ENCODE assay signal across 14 cellular contexts in the genomic region with DNA sequence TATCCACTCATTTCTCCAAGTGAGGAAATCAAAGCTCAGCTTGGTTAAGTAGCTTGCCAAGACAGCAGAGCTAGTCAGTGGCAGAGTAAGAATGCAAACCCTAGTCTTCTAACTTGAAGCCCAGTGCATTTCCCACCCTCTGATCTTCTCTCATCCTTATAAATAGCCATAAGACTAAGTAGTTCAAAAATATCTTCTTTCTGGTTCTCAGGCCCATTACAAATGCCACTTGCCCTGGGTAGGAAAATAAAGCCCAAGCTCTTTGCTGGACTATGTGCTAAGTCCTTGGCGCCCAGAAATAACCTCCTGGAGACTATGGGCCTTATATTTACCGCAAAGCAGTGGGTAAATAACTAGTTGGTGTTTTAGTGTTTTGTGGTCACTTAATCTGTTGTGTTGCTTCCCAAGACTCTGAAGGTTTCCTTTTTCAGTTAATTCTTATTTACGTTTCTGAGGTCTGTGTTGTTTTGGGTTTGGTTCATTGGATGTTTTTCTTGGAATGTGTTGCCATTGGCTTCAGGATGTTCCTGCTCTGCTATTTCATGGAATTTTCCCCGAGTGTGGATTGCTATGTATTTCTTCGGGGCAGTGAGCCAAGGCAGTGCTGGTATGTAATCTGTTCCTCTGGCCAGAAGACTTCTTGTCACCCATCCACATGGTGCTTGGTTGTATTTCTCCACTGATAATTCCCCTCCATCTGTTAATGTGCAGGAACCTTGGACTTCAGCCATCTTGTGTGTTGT.
DNase-seq lines count a peak whose midpoint lies in the region; ATAC-seq and TF ChIP-seq lines count a peak whose summit lies in the region.
"Had no signal": no experiment of that assay in that cellular context is flagged by ENCODE, and none has a peak within 500 bp of the region (broad histone marks: within the 10 kb centered on the region; RNA-seq: fewer than 3 reads in every experiment).

No MANE protein-coding gene starts in this region.

- H3K36me3 Mint-ChIP-seq in endodermal cell (ENCODE audit: low read depth): no peaks in the 10 kb centered on the region

- H3K9me3 ChIP-seq in mucosa of descending colon: no peaks in the 10 kb centered on the region
- H3K9me3 ChIP-seq in tibial artery: no peaks in the 10 kb centered on the region
- H3K9me3 ChIP-seq in endodermal cell (ENCODE audit: control insufficient read depth, low read length): no peaks in the 10 kb centered on the region

- no peaks in the 10 kb centered on the region for H3K4me1 ChIP-seq in mucosa of descending colon (ENCODE audit: low read depth)
- H3K4me1 ChIP-seq in tibial artery: peaks cover 0 to 62% (median 47%) of the 10 kb centered on the region in 4 donors
- no peaks in the 10 kb centered on the region for H3K4me1 ChIP-seq in endodermal cell (ENCODE audit: control insufficient read depth, insufficient read depth, low read length)

- 93 to 94% methylated on average over 2 to 5 of the region's 5 CpGs for WGBS in endodermal cell (ENCODE audit: insufficient coverage in 1 of 2, insufficient read length in 1 of 2), 2 experiments

- DNase-seq in NCI-H446 (lab: John Stamatoyannopoulos, UW) (peak; percentile 79 to 97), epidermal melanocyte (ENCODE audit: insufficient read length, low spot score) (peak; percentile 46), mucosa of descending colon (peak in 1 of 3 donors; percentile 57), tibial artery (peak; percentile 88 to 90), germinal center (ENCODE audit: low spot score) (no peak), endodermal cell (no peak), putamen (ENCODE audit: low spot score) (no peak)
- DNase-seq: islet precursor cell; NCI-H526; stimulated activated naive B cell treated with anti-CD40 and anti-IgM and Interleukin-4, amounts not matched to agents 10 μg/mL and 1 μg/mL and 100 μg/mL, for 72 hours; T-helper 2 cell had no signal

- H3K27me3 Mint-ChIP-seq in endodermal cell (ENCODE audit: insufficient read depth): no peaks in the 10 kb centered on the region

- H3K27ac ChIP-seq in tibial artery (peak overlapping the region; percentile 64 to 76), endodermal cell (ENCODE audit: low read depth, low read length) (no peak overlapping the region)

- H3K4me3 ChIP-seq in mucosa of descending colon: no peak overlapping the region
- no peak overlapping the region for H3K4me3 ChIP-seq in tibial artery
- no peak overlapping the region for H3K4me3 ChIP-seq in endodermal cell (ENCODE audit: low read length)
- H3K4me3 ChIP-seq: dorsolateral prefrontal cortex, K562 had no signal

- no peak overlapping the region for H3K27ac Mint-ChIP-seq in endodermal cell
- H3K27ac Mint-ChIP-seq: stimulated activated naive B cell treated with anti-CD40 and anti-IgM and Interleukin-4, amounts not matched to agents 10 μg/mL and 1 μg/mL and 100 μg/mL, for 72 hours had no signal

- H3K9ac ChIP-seq in endodermal cell (ENCODE audit: extremely low read depth, low read length, poor library complexity, severe bottlenecking): no peak overlapping the region

- no peaks in the 10 kb centered on the region for H3K27me3 ChIP-seq in tibial artery
- H3K27me3 ChIP-seq in endodermal cell (ENCODE audit: control insufficient read depth, insufficient read depth, low read length, poor library complexity, severe bottlenecking): no peaks in the 10 kb centered on the region

- no peaks in the 10 kb centered on the region for H3K9me3 Mint-ChIP-seq in endodermal cell

- no peaks in the 10 kb centered on the region for H3K36me3 ChIP-seq in mucosa of descending colon (ENCODE audit: low read depth)
- H3K36me3 ChIP-seq in tibial artery: no peaks in the 10 kb centered on the region
- H3K36me3 ChIP-seq in endodermal cell (ENCODE audit: control insufficient read depth, insufficient read depth, low read length): no peaks in the 10 kb centered on the region

- H3K4me3 Mint-ChIP-seq in endodermal cell: no peak overlapping the region
- H3K4me3 Mint-ChIP-seq: stimulated activated naive B cell treated with anti-CD40 and anti-IgM and Interleukin-4, amounts not matched to agents 10 μg/mL and 1 μg/mL and 100 μg/mL, for 72 hours had no signal

- no peaks in the 10 kb centered on the region for H3K4me1 Mint-ChIP-seq in endodermal cell
- H3K4me1 Mint-ChIP-seq: stimulated activated naive B cell treated with anti-CD40 and anti-IgM and Interleukin-4, amounts not matched to agents 10 μg/mL and 1 μg/mL and 100 μg/mL, for 72 hours had no signal

- TF ChIP-seq CTCF in mucosa of descending colon (IDR thresholded peaks at IDR 0.05) (no peak), tibial artery (IDR thresholded peaks at IDR 0.05) (no peak), endodermal cell (conservative IDR thresholded peaks at IDR 0.05) (no peak)

- intact Hi-C loops in mucosa of descending colon (cut with DNase I, micrococcal nuclease) (no loop called here), tibial artery (cut with DNase I; ENCODE audit: low total_unique reads) (no loop called here)

- peak; percentile 41 for ATAC-seq in mucosa of descending colon
- no peak for ATAC-seq in HG03159 (IDR thresholded peaks at IDR 0.05; ENCODE audit: unreplicated experiment)
- ATAC-seq: K562; stimulated activated naive B cell treated with anti-CD40 and anti-IgM and Interleukin-4, amounts not matched to agents 10 μg/mL and 1 μg/mL and 100 μg/mL, for 72 hours had no signal

Comparison
In these comparisons a context has a peak if more than half of its experiments do, and no peak if none do; other contexts are left out.
1. DNase-seq: peak in NCI-H446 (2 of 2), epidermal melanocyte (single experiment) and tibial artery (2 of 2); none in germinal center (single experiment), endodermal cell (single experiment) and putamen (single experiment).